8 cellular contexts compared by ENCODE assay signal in the genomic region with DNA sequence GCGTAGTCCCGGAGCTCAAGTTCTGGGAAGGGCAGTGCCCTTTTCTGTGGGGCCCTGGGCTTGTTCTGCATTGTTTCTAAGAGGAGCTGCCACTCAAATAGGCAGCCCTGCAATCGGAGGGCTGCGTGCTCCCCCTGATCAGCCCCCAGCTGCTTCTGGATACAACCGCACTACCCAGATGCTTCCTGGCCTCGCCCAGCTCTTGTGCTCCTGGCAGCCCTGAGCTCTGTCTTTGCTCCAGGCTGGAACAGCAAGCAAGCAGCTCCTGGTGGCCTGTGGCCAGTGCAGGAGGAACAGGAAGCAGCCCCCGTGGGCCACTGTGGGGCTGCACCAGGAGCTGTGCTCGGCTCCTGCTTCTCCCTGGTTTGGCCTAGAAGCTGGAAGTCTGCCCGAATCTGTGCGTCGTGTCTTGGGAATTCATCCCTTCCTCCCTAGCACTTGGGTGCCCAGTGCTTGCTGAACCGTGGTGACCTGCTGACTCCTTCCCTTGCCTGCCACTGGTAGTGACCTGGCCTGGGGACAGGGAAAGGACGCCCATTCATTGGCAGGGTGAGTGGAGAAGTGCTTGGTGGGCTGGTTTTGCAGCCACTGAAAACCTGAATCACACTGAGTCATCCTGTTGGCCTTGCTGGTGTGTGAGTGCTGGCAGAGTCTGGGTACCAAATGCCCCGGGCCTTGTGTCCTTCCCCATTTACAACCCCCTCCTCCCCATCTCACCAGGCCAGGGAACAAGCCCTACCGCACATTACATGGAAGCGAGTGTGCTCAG. TPM values are rescaled to one million over a fixed set of nuclear protein-coding genes. Genes with fewer than 3 reads are reported as not detected.
DNase-seq lines count a peak whose midpoint lies in the region; ATAC-seq, FAIRE-seq and TF ChIP-seq lines count a peak whose summit lies in the region.

No MANE protein-coding gene starts in this region.

- no peaks in the 10 kb centered on the region for H3K9me3 Mint-ChIP-seq in Calu3 (ENCODE audit: low read depth, unreplicated experiment)

- no peak overlapping the region for H3K27ac Mint-ChIP-seq in Calu3 (ENCODE audit: unreplicated experiment)

- no peak for ATAC-seq in HG02759 (IDR thresholded peaks at IDR 0.05; ENCODE audit: unreplicated experiment)
- no peak for ATAC-seq in HG03354 (IDR thresholded peaks at IDR 0.05; ENCODE audit: poor library complexity, severe bottlenecking, unreplicated experiment)

- H3K27me3 Mint-ChIP-seq in Calu3 (ENCODE audit: unreplicated experiment) = no peaks in the 10 kb centered on the region

- no TSS peak for BruUV-seq in Calu3 (replicated peaks; lab: Mats Ljungman, UMichigan)

- peaks cover 4% of the 10 kb centered on the region for H3K36me3 Mint-ChIP-seq in Calu3 (ENCODE audit: insufficient read depth, unreplicated experiment)

- no peak for TF ChIP-seq CTCF in Calu3 (IDR thresholded peaks at IDR 0.05; ENCODE audit: unreplicated experiment)
- no peak for TF ChIP-seq CTCF in fibroblast of the aortic adventitia (IDR thresholded peaks at IDR 0.05; ENCODE audit: insufficient read depth, low read length)

- H3K4me1 Mint-ChIP-seq in Calu3 (ENCODE audit: low read depth, unreplicated experiment) = peaks cover 14% of the 10 kb centered on the region

- no peak overlapping the region for H3K4me3 ChIP-seq in fibroblast of the aortic adventitia (ENCODE audit: low read depth, low read length)

- CTCF ChIA-PET in Calu3 (lab: Charles Lee) = interaction anchor here (0.5 to 2.7 kb wide), 5 partner anchors 9 to 362 kb away, joined by 3 to 9 read pairs (median 5); no protein-coding TSS in a partner anchor

- FAIRE-seq in RCC 7860 (lab: Jason Lieb, UNC) (peak; percentile 96), GM12891 (lab: Jason Lieb, UNC) (no peak)

- intact Hi-C loops in Calu3 (cut with micrococcal nuclease; ENCODE audit: unreplicated experiment) = no loop called here

- H3K4me3 Mint-ChIP-seq in Calu3 (ENCODE audit: low read depth, unreplicated experiment) = no peak overlapping the region

- DNase-seq in Calu3 (peak; percentile 34), RCC 7860 (ENCODE audit: low spot score) (peak; percentile 100), fibroblast of the aortic adventitia (ENCODE audit: low read depth) (peak; percentile 77), pons (ENCODE audit: low spot score) (peak; percentile 54), GM12891 (ENCODE audit: insufficient read length, low spot score) (no peak), NCI-H2081 treated with DMSO at 0.1 percent for 48 hours (lab: John Stamatoyannopoulos, UW) (no peak)

- no peak for TF ChIP-seq POLR2A in GM12891 (IDR thresholded peaks at IDR 0.05; ENCODE audit: low read depth, low read length)

TF ChIP-seq in GM12891, 5 proteins besides CTCF, POLR2A, EP300 and RAD21:
- TF ChIP-seq PAX5 (IDR thresholded peaks at IDR 0.05; ENCODE audit: insufficient read depth, low read length, severe bottlenecking) (no peak), POLR2AphosphoS5 (IDR thresholded peaks at IDR 0.05; ENCODE audit: low read depth, low read length) (no peak), TAF1 (IDR thresholded peaks at IDR 0.05; ENCODE audit: low read depth, low read length) (no peak), POU2F2 (IDR thresholded peaks at IDR 0.05; ENCODE audit: low read depth, low read length) (no peak), SPI1 (IDR thresholded peaks at IDR 0.05; ENCODE audit: low read depth, low read length) (no peak)

RNA-seq across cellular contexts. Expression of gene NTSR2, which starts 27.3 kb away (rescaled TPM):
- total RNA-seq in Calu3 (2022) (not detected in 2 replicates), fibroblast of the aortic adventitia (ENCODE audit: low replicate concordance) (not detected in 2 replicates)
- polyA plus RNA-seq in GM12891 (2012; ENCODE audit: low read depth, missing spikeins) = not detected

RNA-seq across cellular contexts. Expression of gene LPIN1, which starts 49.1 kb away (rescaled TPM):
- total RNA-seq in Calu3 (2022) (46.2 and 53.5 TPM in 2 replicates), fibroblast of the aortic adventitia (ENCODE audit: low replicate concordance) (50.4 and 157 TPM in 2 replicates)
- 11.1 TPM for polyA plus RNA-seq in GM12891 (2012; ENCODE audit: low read depth, missing spikeins)

Comparison
In these comparisons a context has a peak if more than half of its experiments do, and no peak if none do; other contexts are left out.
1. DNase-seq: peak in Calu3 (single experiment), RCC 7860 (single experiment), fibroblast of the aortic adventitia (single experiment) and pons (single experiment); none in GM12891 (single experiment) and NCI-H2081 treated with DMSO at 0.1 percent for 48 hours (single experiment).